ENCODE assay signal across 8 cellular contexts in the genomic region with DNA sequence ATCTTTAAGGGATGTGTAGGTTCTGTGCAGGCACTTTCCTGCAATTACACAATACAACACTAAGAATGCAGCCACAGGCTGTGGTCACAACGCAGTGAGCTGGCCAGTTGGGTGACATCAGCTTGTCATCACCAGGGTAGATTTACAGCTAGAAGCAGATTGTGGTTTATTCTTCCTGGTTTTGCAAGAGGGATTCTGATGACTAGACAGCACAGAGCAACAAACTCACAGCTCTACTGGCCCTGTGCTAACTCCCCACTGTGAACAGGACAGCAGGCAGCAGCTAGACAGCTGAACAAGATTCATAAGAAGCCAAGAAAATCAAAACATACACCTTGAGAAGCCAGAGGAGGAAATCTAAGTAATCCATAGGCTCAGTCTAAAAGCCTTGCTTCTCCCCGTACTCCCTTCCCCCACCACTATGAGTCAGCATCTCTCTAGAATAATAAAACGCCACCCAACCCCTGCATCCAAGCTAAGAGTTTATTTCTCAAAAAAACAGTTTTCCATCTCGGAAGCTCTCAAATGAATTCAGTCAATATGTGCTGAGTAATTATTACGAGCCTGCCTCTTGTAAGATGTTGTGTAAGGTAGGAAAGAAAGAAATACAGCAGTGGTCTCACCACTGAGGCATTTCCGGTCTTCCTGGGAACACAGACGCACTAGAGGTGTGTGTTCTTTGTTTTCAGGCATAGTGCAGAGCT.
A peak's percentile ranks its signal among the peaks of the same experiment; 100 is the strongest.
DNase-seq lines count a peak whose midpoint lies in the region; ATAC-seq and TF ChIP-seq lines count a peak whose summit lies in the region.

No MANE protein-coding gene starts in this region.

- H3K9me3 Mint-ChIP-seq in activated CD4-positive, alpha-beta memory T cell treated with anti-CD3 and anti-CD28 coated beads, Interleukin-2, amount 10 ng/mL, durations not matched to agents 7 days and 5 days, result no peaks in the 10 kb centered on the region

- peak overlapping the region; percentile 67 for H3K27ac Mint-ChIP-seq in activated CD4-positive, alpha-beta memory T cell treated with anti-CD3 and anti-CD28 coated beads, Interleukin-2, amount 10 ng/mL, durations not matched to agents 7 days and 5 days

- CTCF ChIA-PET in activated CD4-positive, alpha-beta memory T cell treated with anti-CD3 and anti-CD28 coated beads, Interleukin-2, amount 10 ng/mL, durations not matched to agents 7 days and 5 days (lab: Charles Lee), result no interaction called here

- TF ChIP-seq CTCF in gastroesophageal sphincter (IDR thresholded peaks at IDR 0.05), result no peak

- no peak overlapping the region for H3K4me3 ChIP-seq in gastroesophageal sphincter

- H3K4me1 ChIP-seq in gastroesophageal sphincter, result peaks cover 0 to 19% (median 0%) of the 10 kb centered on the region in 3 donors

- no peak overlapping the region for H3K4me3 Mint-ChIP-seq in activated CD4-positive, alpha-beta memory T cell treated with anti-CD3 and anti-CD28 coated beads, Interleukin-2, amount 10 ng/mL, durations not matched to agents 7 days and 5 days

- no peaks in the 10 kb centered on the region for H3K27me3 ChIP-seq in gastroesophageal sphincter

- peaks cover 23% of the 10 kb centered on the region for H3K4me1 Mint-ChIP-seq in activated CD4-positive, alpha-beta memory T cell treated with anti-CD3 and anti-CD28 coated beads, Interleukin-2, amount 10 ng/mL, durations not matched to agents 7 days and 5 days

- WGBS in gastroesophageal sphincter (ENCODE audit: low coverage in 1 of 2), 2 donors, result 31 to 35% methylated on average over 6 to 7 of the region's 7 CpGs

- H3K27me3 Mint-ChIP-seq in activated CD4-positive, alpha-beta memory T cell treated with anti-CD3 and anti-CD28 coated beads, Interleukin-2, amount 10 ng/mL, durations not matched to agents 7 days and 5 days, result no peaks in the 10 kb centered on the region

- POLR2A ChIA-PET in activated CD4-positive, alpha-beta memory T cell treated with anti-CD3 and anti-CD28 coated beads, Interleukin-2, amount 10 ng/mL, durations not matched to agents 7 days and 5 days (lab: Charles Lee), result no interaction called here

- TF ChIP-seq EP300 in gastroesophageal sphincter (IDR thresholded peaks at IDR 0.05), result no peak

- ATAC-seq in GM21619 (IDR thresholded peaks at IDR 0.05; ENCODE audit: unreplicated experiment), result peak; percentile 94
- ATAC-seq in gastroesophageal sphincter, result peak; percentile 95
- ATAC-seq in GM21515 (IDR thresholded peaks at IDR 0.05; ENCODE audit: unreplicated experiment), result no peak

- DNase-seq in DMS53 treated with DMSO at 0.1 percent for 48 hours (lab: John Stamatoyannopoulos, UW; ENCODE audit: unreplicated experiment) (peak; percentile 94), non-pigmented ciliary epithelial cell (ENCODE audit: low read depth) (peak; percentile 99), NCI-H1436 treated with DMSO at 0.1 percent for 48 hours (lab: John Stamatoyannopoulos, UW) (no peak)
- DNase-seq in activated CD4-positive, alpha-beta memory T cell treated with anti-CD3 and anti-CD28 coated beads, Interleukin-2, amount 10 ng/mL, durations not matched to agents 7 days and 5 days, result peak; percentile 72

- H3K36me3 Mint-ChIP-seq in activated CD4-positive, alpha-beta memory T cell treated with anti-CD3 and anti-CD28 coated beads, Interleukin-2, amount 10 ng/mL, durations not matched to agents 7 days and 5 days (ENCODE audit: low read depth), result peaks cover 23% of the 10 kb centered on the region

- peaks cover 4% of the 10 kb centered on the region for H3K9me3 ChIP-seq in KOPT-K1 (ENCODE audit: insufficient read depth, low read length, poor library complexity, severe bottlenecking)
- no peaks in the 10 kb centered on the region for H3K9me3 ChIP-seq in gastroesophageal sphincter

- TF ChIP-seq POLR2A in gastroesophageal sphincter (IDR thresholded peaks at IDR 0.05), result no peak

- H3K27ac ChIP-seq in KOPT-K1 (ENCODE audit: low read depth, low read length, poor library complexity, severe bottlenecking) (peak overlapping the region; percentile 12), gastroesophageal sphincter (peak overlapping the region in 3 of 4 donors; percentile 70 to 74 (median 74))

- H3K36me3 ChIP-seq in KOPT-K1 (ENCODE audit: insufficient read depth, low read length) (peaks cover 13% of the 10 kb centered on the region; the same call in 1 of the 2 replicates), gastroesophageal sphincter (no peaks in the 10 kb centered on the region)
